In the genomic region with DNA sequence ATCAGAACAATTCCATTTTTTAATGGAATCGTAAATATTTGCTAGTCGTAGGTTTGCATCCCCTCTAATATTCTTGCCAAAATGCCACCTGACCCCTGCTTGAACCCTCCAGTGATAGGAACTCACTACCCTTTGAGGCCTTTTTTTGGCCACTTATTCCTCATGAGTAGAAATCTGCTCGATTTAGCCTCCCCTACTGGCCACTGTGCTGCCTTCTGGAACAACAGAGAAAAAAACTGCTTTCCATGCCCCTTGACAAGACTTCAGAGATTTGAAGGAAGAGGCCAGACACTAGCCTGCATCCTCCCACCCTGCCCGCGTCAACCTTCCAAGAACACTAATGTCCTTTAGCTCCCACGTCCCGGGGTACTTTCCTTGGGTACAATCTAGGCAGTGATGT, we compare ENCODE assay signal across 1 cellular context.
TF ChIP-seq lines count a peak whose summit lies in the region.

No MANE protein-coding gene starts in this region.

TF ChIP-seq in H1, 55 proteins besides CTCF, POLR2A, EP300 and RAD21:
- TF ChIP-seq, protein P1, sequence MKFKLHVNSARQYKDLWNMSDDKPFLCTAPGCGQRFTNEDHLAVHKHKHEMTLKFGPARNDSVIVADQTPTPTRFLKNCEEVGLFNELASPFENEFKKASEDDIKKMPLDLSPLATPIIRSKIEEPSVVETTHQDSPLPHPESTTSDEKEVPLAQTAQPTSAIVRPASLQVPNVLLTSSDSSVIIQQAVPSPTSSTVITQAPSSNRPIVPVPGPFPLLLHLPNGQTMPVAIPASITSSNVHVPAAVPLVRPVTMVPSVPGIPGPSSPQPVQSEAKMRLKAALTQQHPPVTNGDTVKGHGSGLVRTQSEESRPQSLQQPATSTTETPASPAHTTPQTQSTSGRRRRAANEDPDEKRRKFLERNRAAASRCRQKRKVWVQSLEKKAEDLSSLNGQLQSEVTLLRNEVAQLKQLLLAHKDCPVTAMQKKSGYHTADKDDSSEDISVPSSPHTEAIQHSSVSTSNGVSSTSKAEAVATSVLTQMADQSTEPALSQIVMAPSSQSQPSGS (IDR thresholded peaks at IDR 0.05; ENCODE audit: low read length) = no peak
- no peak for TF ChIP-seq BRCA1 (IDR thresholded peaks at IDR 0.05; ENCODE audit: low read depth, low read length)
